ENCODE assay signal across 1 cellular context in genomic region chr1:156356262-156356874, GRCh38.
TF ChIP-seq lines count a peak whose summit lies in the region.

No MANE protein-coding gene starts in this region.

TF ChIP-seq in A549, 52 proteins besides CTCF, POLR2A, EP300 and RAD21 (continued from another document):
- TF ChIP-seq FOSL2 (IDR thresholded peaks at IDR 0.05): no peak
- TF ChIP-seq FOSL2 (CRISPR knock-in tag; IDR thresholded peaks at IDR 0.05): no peak
- TF ChIP-seq CBX8 (IDR thresholded peaks at IDR 0.05): no peak
- no peak for TF ChIP-seq RNF2 (IDR thresholded peaks at IDR 0.05; ENCODE audit: borderline replicate concordance, low read depth)
- no peak for TF ChIP-seq USF2 (IDR thresholded peaks at IDR 0.05)
- TF ChIP-seq HOXB13 (CRISPR knock-in tag; IDR thresholded peaks at IDR 0.05; ENCODE audit: low read depth): no peak
- TF ChIP-seq CBX2 (IDR thresholded peaks at IDR 0.05; ENCODE audit: borderline replicate concordance, low read depth): no peak
- no peak for TF ChIP-seq E2F6 (IDR thresholded peaks at IDR 0.05; ENCODE audit: borderline replicate concordance, low read depth)
- TF ChIP-seq PBX3 (IDR thresholded peaks at IDR 0.05): no peak
